In genomic region chr19:10915511-10916091, GRCh38 we compare ENCODE assay signal across 9 cellular contexts. TPM values are rescaled to one million over a fixed set of nuclear protein-coding genes. Genes with fewer than 3 reads are reported as not detected.
DNase-seq lines count a peak whose midpoint lies in the region; TF ChIP-seq lines count a peak whose summit lies in the region.
"Had no signal": no experiment of that assay in that cellular context is flagged by ENCODE, and none has a peak within 500 bp of the region (broad histone marks: within the 10 kb centered on the region; RNA-seq: fewer than 3 reads in every experiment).

No MANE protein-coding gene starts in this region.

- no CpG with 5 or more reads among the region's 15 CpGs for whole genome bisulfite sequencing in trophoblast cell (ENCODE audit: extremely low coverage, insufficient coverage, insufficient read length)
- WGBS in prostate gland = 91% methylated on average over 15 of the region's 15 CpGs

- intact Hi-C loops in prostate gland (cut with DNase I) = no loop called here

- peaks cover 62 to 71% of the 10 kb centered on the region in 2 experiments for H3K36me3 ChIP-seq in trophoblast cell (ENCODE audit: control insufficient read depth in 1 of 2, insufficient read depth in 2 of 2, low read length in 2 of 2)
- peaks cover 7 to 11% of the 10 kb centered on the region in 2 donors for H3K36me3 ChIP-seq in prostate gland

- no peak overlapping the region for H3K14ac ChIP-seq in trophoblast cell (ENCODE audit: low read length)

- H3K4me2 ChIP-seq in trophoblast cell (ENCODE audit: low read length) = no peak overlapping the region

- H3K27me3 ChIP-seq in trophoblast cell (ENCODE audit: insufficient read depth, low read length) (no peaks in the 10 kb centered on the region), prostate gland (replicated peaks; ENCODE audit: insufficient read depth) (no peaks in the 10 kb centered on the region)

- H3K4ac ChIP-seq in trophoblast cell (ENCODE audit: low read depth, low read length) = no peak overlapping the region

- DNase-seq in EH (ENCODE audit: low read depth) (peak; percentile 90), NCI-H524 (lab: John Stamatoyannopoulos, UW) (peak; percentile 57 to 78), epidermal melanocyte (ENCODE audit: insufficient read length, low spot score) (peak; percentile 60), trophoblast cell (peak; percentile 97), NCI-H69 (lab: John Stamatoyannopoulos, UW) (no peak), DMS53 (lab: John Stamatoyannopoulos, UW) (no peak), prostate gland (ENCODE audit: low spot score) (no peak), hypothalamus (lab: John Stamatoyannopoulos, UW) (no peak)
- DNase-seq: stimulated activated CD4-positive, alpha-beta T cell treated with anti-CD3 and anti-CD28 coated beads, Interleukin-15, amount 100 ng/mL, for 24 hours had no signal

- no peak for TF ChIP-seq POLR2A in prostate gland (IDR thresholded peaks at IDR 0.05)

- H3K23ac ChIP-seq in trophoblast cell (ENCODE audit: low read length) = no peak overlapping the region

- H3K9ac ChIP-seq in trophoblast cell (ENCODE audit: low read length) = no peak overlapping the region

- peaks cover 3% of the 10 kb centered on the region for H3K79me1 ChIP-seq in trophoblast cell (ENCODE audit: low read length)

- H4K91ac ChIP-seq in trophoblast cell (ENCODE audit: low read depth, low read length) = no peak overlapping the region

- no peaks in the 10 kb centered on the region for H3K79me2 ChIP-seq in trophoblast cell (ENCODE audit: control insufficient read depth, insufficient read depth, low read length, poor library complexity)

- no peak overlapping the region for H3K4me3 ChIP-seq in trophoblast cell (ENCODE audit: low read depth, low read length)
- H3K4me3 ChIP-seq in prostate gland = no peak overlapping the region

- no peak overlapping the region for H2BK5ac ChIP-seq in trophoblast cell (ENCODE audit: low read depth, low read length, poor library complexity)

- no peaks in the 10 kb centered on the region for H3K9me3 ChIP-seq in trophoblast cell (ENCODE audit: insufficient read depth, low read depth, low read length)
- no peaks in the 10 kb centered on the region for H3K9me3 ChIP-seq in prostate gland

- H2BK12ac ChIP-seq in trophoblast cell (ENCODE audit: low read length) = no peak overlapping the region

- H2AK5ac ChIP-seq in trophoblast cell (ENCODE audit: low read length) = no peak overlapping the region

- H2BK120ac ChIP-seq in trophoblast cell (ENCODE audit: insufficient read depth, low read length, poor library complexity) = no peak overlapping the region

- no peak overlapping the region for H3K27ac ChIP-seq in trophoblast cell (ENCODE audit: low read depth, low read length)
- H3K27ac ChIP-seq in prostate gland = no peak overlapping the region

- no peak overlapping the region for H3K18ac ChIP-seq in trophoblast cell (ENCODE audit: low read length)

- H4K8ac ChIP-seq in trophoblast cell (ENCODE audit: low read depth, low read length) = no peak overlapping the region

- peaks cover 9 to 12% of the 10 kb centered on the region in 2 experiments for H3K4me1 ChIP-seq in trophoblast cell (ENCODE audit: control insufficient read depth in 1 of 2, insufficient read depth in 2 of 2, low read length in 2 of 2)
- H3K4me1 ChIP-seq in prostate gland (replicated peaks) = no peaks in the 10 kb centered on the region

- H4K12ac ChIP-seq in trophoblast cell (ENCODE audit: low read depth, low read length) = no peak overlapping the region

- no peak overlapping the region for H2AFZ ChIP-seq in trophoblast cell (ENCODE audit: insufficient read depth, low read length, poor library complexity)

- TF ChIP-seq CTCF in prostate gland (IDR thresholded peaks at IDR 0.05) = no peak

RNA-seq across cellular contexts. Expression of gene YIPF2, which starts 12.8 kb away (rescaled TPM):
- 98.9 and 102 TPM in 2 replicates for polyA plus RNA-seq in trophoblast cell (2013)
- total RNA-seq in prostate gland = 10 to 100 TPM; 84.8 to 87.1 TPM

RNA-seq across cellular contexts. Expression of gene TIMM29, which starts 13.0 kb away (rescaled TPM):
- polyA plus RNA-seq in trophoblast cell (2013) = 21.1 and 21.2 TPM in 2 replicates
- 10 to 100 TPM; 34.9 to 47.9 TPM for total RNA-seq in prostate gland

RNA-seq across cellular contexts. Expression of gene CARM1, which starts 44.2 kb away (rescaled TPM):
- 77.7 and 79.2 TPM in 2 replicates for polyA plus RNA-seq in trophoblast cell (2013)
- 10 to 100 TPM; 14.5 to 54.4 TPM for total RNA-seq in prostate gland

RNA-seq across cellular contexts. Expression of gene SMARCA4, which starts 45.2 kb away (rescaled TPM):
- polyA plus RNA-seq in trophoblast cell (2013) = 117 and 121 TPM in 2 replicates
- total RNA-seq in prostate gland = 100 to 1,000 TPM in 1 of 2 donors, 10 to 100 TPM in 1; 98.5 to 152 TPM

Comparison
In these comparisons a context has a peak if more than half of its experiments do, and no peak if none do; other contexts are left out.
1. DNase-seq: peak in EH (single experiment), NCI-H524 (2 of 2), epidermal melanocyte (single experiment) and trophoblast cell (2 of 2); none in NCI-H69 (single experiment), DMS53 (single experiment), prostate gland (single experiment) and hypothalamus (0 of 51).